Comparison of ENCODE assay signal across 1 cellular context in the genomic region with DNA sequence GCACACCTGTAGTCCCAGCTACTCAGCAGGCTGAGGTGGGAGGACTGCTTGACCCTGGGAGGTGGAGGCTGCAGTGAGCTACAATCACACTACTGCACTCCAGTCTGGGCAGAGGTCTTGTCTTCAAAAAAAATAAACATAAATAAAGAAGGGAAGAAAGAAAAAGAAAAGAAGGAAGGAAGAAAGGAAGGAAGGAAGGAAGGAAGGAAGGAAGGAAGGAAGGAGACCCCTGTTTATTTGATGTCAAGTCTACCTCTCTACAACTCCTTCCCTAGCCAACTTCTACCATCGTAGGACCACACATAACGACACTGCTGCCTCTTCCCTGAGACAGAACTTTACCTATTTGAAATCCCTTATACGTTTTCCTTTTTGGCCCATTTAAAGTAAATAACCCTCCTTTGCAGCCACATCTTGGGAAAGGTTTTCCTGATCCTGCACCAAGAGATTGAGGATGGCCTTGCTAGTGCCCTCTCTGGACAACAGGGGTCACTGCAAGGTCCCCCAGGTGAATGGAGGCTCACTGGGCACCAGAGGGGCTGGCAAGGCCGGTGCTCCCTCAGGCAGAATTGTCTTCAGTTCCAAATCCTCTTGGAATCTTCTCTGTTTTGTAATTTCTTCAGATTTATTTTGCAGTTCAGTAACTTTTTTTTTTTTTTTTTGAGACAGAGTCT.
TF ChIP-seq lines count a peak whose summit lies in the region.

No MANE protein-coding gene starts in this region.

TF ChIP-seq in K562, 482 proteins besides CTCF, POLR2A, EP300 and RAD21:
- TF ChIP-seq, protein P1, sequence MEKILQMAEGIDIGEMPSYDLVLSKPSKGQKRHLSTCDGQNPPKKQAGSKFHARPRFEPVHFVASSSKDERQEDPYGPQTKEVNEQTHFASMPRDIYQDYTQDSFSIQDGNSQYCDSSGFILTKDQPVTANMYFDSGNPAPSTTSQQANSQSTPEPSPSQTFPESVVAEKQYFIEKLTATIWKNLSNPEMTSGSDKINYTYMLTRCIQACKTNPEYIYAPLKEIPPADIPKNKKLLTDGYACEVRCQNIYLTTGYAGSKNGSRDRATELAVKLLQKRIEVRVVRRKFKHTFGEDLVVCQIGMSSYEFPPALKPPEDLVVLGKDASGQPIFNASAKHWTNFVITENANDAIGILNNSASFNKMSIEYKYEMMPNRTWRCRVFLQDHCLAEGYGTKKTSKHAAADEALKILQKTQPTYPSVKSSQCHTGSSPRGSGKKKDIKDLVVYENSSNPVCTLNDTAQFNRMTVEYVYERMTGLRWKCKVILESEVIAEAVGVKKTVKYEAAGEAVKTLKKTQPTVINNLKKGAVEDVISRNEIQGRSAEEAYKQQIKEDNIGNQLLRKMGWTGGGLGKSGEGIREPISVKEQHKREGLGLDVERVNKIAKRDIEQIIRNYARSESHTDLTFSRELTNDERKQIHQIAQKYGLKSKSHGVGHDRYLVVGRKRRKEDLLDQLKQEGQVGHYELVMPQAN (IDR thresholded peaks at IDR 0.05; ENCODE audit: borderline replicate concordance) = no peak
- TF ChIP-seq ARNT (IDR thresholded peaks at IDR 0.05) (no peak), SIRT6 (IDR thresholded peaks at IDR 0.05; ENCODE audit: low read depth, low read length) (no peak), DPF2 (IDR thresholded peaks at IDR 0.05) (no peak), CBFA2T2 (conservative IDR thresholded peaks at IDR 0.05) (no peak), PHF21A (IDR thresholded peaks at IDR 0.05; ENCODE audit: borderline replicate concordance, low read depth) (no peak), SRSF7 (optimal IDR thresholded peaks at IDR 0.05; ENCODE audit: low read depth, low read length) (no peak)
- TF ChIP-seq, protein P2, sequence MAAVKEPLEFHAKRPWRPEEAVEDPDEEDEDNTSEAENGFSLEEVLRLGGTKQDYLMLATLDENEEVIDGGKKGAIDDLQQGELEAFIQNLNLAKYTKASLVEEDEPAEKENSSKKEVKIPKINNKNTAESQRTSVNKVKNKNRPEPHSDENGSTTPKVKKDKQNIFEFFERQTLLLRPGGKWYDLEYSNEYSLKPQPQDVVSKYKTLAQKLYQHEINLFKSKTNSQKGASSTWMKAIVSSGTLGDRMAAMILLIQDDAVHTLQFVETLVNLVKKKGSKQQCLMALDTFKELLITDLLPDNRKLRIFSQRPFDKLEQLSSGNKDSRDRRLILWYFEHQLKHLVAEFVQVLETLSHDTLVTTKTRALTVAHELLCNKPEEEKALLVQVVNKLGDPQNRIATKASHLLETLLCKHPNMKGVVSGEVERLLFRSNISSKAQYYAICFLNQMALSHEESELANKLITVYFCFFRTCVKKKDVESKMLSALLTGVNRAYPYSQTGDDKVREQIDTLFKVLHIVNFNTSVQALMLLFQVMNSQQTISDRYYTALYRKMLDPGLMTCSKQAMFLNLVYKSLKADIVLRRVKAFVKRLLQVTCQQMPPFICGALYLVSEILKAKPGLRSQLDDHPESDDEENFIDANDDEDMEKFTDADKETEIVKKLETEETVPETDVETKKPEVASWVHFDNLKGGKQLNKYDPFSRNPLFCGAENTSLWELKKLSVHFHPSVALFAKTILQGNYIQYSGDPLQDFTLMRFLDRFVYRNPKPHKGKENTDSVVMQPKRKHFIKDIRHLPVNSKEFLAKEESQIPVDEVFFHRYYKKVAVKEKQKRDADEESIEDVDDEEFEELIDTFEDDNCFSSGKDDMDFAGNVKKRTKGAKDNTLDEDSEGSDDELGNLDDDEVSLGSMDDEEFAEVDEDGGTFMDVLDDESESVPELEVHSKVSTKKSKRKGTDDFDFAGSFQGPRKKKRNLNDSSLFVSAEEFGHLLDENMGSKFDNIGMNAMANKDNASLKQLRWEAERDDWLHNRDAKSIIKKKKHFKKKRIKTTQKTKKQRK (IDR thresholded peaks at IDR 0.05; ENCODE audit: borderline replicate concordance, low read depth, low read length) = no peak
